In genomic region chr12:50222275-50222783, GRCh38 we compare ENCODE assay signal across 8 cellular contexts. TPM values are rescaled to one million over a fixed set of nuclear protein-coding genes. Genes with fewer than 3 reads are reported as not detected.
DNase-seq lines count a peak whose midpoint lies in the region; ATAC-seq and TF ChIP-seq lines count a peak whose summit lies in the region.

No MANE protein-coding gene starts in this region.

- H3K9me3 Mint-ChIP-seq in CD8-positive, alpha-beta T cell: no peaks in the 10 kb centered on the region
- no peaks in the 10 kb centered on the region for H3K9me3 Mint-ChIP-seq in osteocyte (ENCODE audit: unreplicated experiment)

- no peaks in the 10 kb centered on the region for H3K9me3 ChIP-seq in CD8-positive, alpha-beta T cell (ENCODE audit: low read length)
- no peaks in the 10 kb centered on the region for H3K9me3 ChIP-seq in adipocyte (ENCODE audit: control insufficient read depth, low read length)

- no peak overlapping the region for H3K4me3 Mint-ChIP-seq in CD8-positive, alpha-beta T cell
- no peak overlapping the region for H3K4me3 Mint-ChIP-seq in osteocyte (ENCODE audit: unreplicated experiment)

- POLR2A ChIA-PET in CD8-positive, alpha-beta T cell (lab: Charles Lee): interaction anchor here (1.3 to 2.8 kb wide), 5 partner anchors 9 to 542 kb away, joined by 4 to 18 read pairs (median 5); partner anchors contain the start of gene COX14

- CTCF ChIA-PET in CD8-positive, alpha-beta T cell (lab: Charles Lee): interaction anchor here (0.8 to 3.0 kb wide), 3 partner anchors 11 to 183 kb away, joined by 3 to 17 read pairs (median 4); partner anchors contain the start of gene COX14

- ATAC-seq in CD8-positive, alpha-beta T cell: peak; percentile 56
- peak; percentile 89 for ATAC-seq in Right ventricle myocardium superior (ENCODE audit: poor library complexity)

- H3K9ac ChIP-seq in adipocyte (ENCODE audit: low read length): peak overlapping the region; percentile 99

- no peak for TF ChIP-seq CTCF in CD8-positive, alpha-beta T cell (IDR thresholded peaks at IDR 0.05)
- TF ChIP-seq CTCF in osteocyte (IDR thresholded peaks at IDR 0.05): peak; percentile 52

- H3K27me3 Mint-ChIP-seq in CD8-positive, alpha-beta T cell (ENCODE audit: low read depth): no peaks in the 10 kb centered on the region
- no peaks in the 10 kb centered on the region for H3K27me3 Mint-ChIP-seq in osteocyte (ENCODE audit: unreplicated experiment)

- no peak overlapping the region for H3K27ac Mint-ChIP-seq in CD8-positive, alpha-beta T cell
- H3K27ac Mint-ChIP-seq in osteocyte (ENCODE audit: unreplicated experiment): no peak overlapping the region

- H3K4me3 ChIP-seq in CD8-positive, alpha-beta T cell (ENCODE audit: low read depth, low read length): peak overlapping the region; percentile 68
- H3K4me3 ChIP-seq in adipocyte (ENCODE audit: low read length): peak overlapping the region; percentile 94

- H3K4me1 Mint-ChIP-seq in CD8-positive, alpha-beta T cell (ENCODE audit: low read depth): peaks cover 33% of the 10 kb centered on the region
- peaks cover 36% of the 10 kb centered on the region for H3K4me1 Mint-ChIP-seq in osteocyte (ENCODE audit: unreplicated experiment)

- no peaks in the 10 kb centered on the region for H3K27me3 ChIP-seq in CD8-positive, alpha-beta T cell (ENCODE audit: insufficient read depth, low read length)
- H3K27me3 ChIP-seq in adipocyte (replicated peaks; ENCODE audit: control insufficient read depth, insufficient read depth, low read length): no peaks in the 10 kb centered on the region

- intact Hi-C loops in CD8-positive, alpha-beta T cell (cut with DNase I, micrococcal nuclease): loop anchor here (2.0 to 5.0 kb wide), 2 partner anchors 60 to 180 kb away; partner anchors contain the start of genes LIMA1 (in 2 of the 2) and LARP4 (in 1 of the 2)
- intact Hi-C loops in Right ventricle myocardium superior (cut with DNase I): no loop called here

- DNase-seq in CD8-positive, alpha-beta T cell: peak in 1 of 7 experiments; percentile 56
- DNase-seq in H4 (ENCODE audit: low spot score) (peak; percentile 95), NCI-H82 (lab: John Stamatoyannopoulos, UW) (peak; percentile 67), adipocyte (ENCODE audit: low read depth) (peak; percentile 96), Right ventricle myocardium superior (peak; percentile 53), osteocyte (ENCODE audit: extremely low spot score, unreplicated experiment) (peak; percentile 87), NCI-H345 treated with DMSO at 0.1 percent for 48 hours (lab: John Stamatoyannopoulos, UW; ENCODE audit: unreplicated experiment) (no peak), retina (no peak)

- peak overlapping the region; percentile 46 for H3K27ac ChIP-seq in CD8-positive, alpha-beta T cell (ENCODE audit: low read depth, low read length)

- peaks cover 27% of the 10 kb centered on the region for H3K4me1 ChIP-seq in CD8-positive, alpha-beta T cell (ENCODE audit: insufficient read depth, low read length)
- H3K4me1 ChIP-seq in adipocyte (ENCODE audit: control insufficient read depth, insufficient read depth, low read length): peaks cover 18% of the 10 kb centered on the region

- H3K36me3 ChIP-seq in CD8-positive, alpha-beta T cell (ENCODE audit: insufficient read depth, low read length): no peaks in the 10 kb centered on the region
- H3K36me3 ChIP-seq in adipocyte (ENCODE audit: control insufficient read depth, insufficient read depth, low read length, severe bottlenecking): peaks cover 11% of the 10 kb centered on the region

- peaks cover 3% of the 10 kb centered on the region for H3K36me3 Mint-ChIP-seq in CD8-positive, alpha-beta T cell
- H3K36me3 Mint-ChIP-seq in osteocyte (ENCODE audit: unreplicated experiment): peaks cover 2% of the 10 kb centered on the region

RNA-seq across cellular contexts. Expression of gene CERS5, which starts 55.2 kb away (rescaled TPM):
- total RNA-seq in CD8-positive, alpha-beta T cell: 10 to 100 TPM; 45.2 to 46.2 TPM
- total RNA-seq in H4 (2014; rRNA removed; shearing (Covaris generic)): 11.7 and 15.8 TPM in 2 replicates
- total RNA-seq in Right ventricle myocardium superior (7.3 TPM), osteocyte (72.3 and 78.6 TPM in 2 replicates)

Comparison
In these comparisons a context has a peak if more than half of its experiments do, and no peak if none do; other contexts are left out.
1. DNase-seq: peak in H4 (single experiment), NCI-H82 (single experiment), adipocyte (single experiment), Right ventricle myocardium superior (single experiment) and osteocyte (single experiment); none in NCI-H345 treated with DMSO at 0.1 percent for 48 hours (single experiment) and retina (single experiment).